8 cellular contexts compared by ENCODE assay signal in genomic region chr6:7261030-7261841, GRCh38. TPM values are rescaled to one million over a fixed set of nuclear protein-coding genes. Genes with fewer than 3 reads are reported as not detected.
DNase-seq lines count a peak whose midpoint lies in the region; ATAC-seq and TF ChIP-seq lines count a peak whose summit lies in the region.

No MANE protein-coding gene starts in this region.

- H3F3A ChIP-seq in PC-9 (ENCODE audit: insufficient read depth, low read depth) = no peaks in the 10 kb centered on the region

- 2% methylated on average over 42 to 43 of the region's 43 CpGs for WGBS in aorta, 2 donors

- H3K79me2 ChIP-seq in PC-9 (ENCODE audit: low read depth) = no peaks in the 10 kb centered on the region

- no peaks in the 10 kb centered on the region for H3K36me3 ChIP-seq in CD8-positive, alpha-beta memory T cell (ENCODE audit: insufficient read depth, low read length)
- H3K36me3 ChIP-seq in HUES48 (ENCODE audit: control insufficient read depth, insufficient read depth, low read length) (no peaks in the 10 kb centered on the region), PC-9 (ENCODE audit: low read depth) (no peaks in the 10 kb centered on the region), left ventricle myocardium inferior (no peaks in the 10 kb centered on the region), aorta (ENCODE audit: control insufficient read depth in 1 of 2, insufficient read depth in 2 of 2, low read length in 1 of 2) (no peaks in the 10 kb centered on the region)

- peak overlapping the region; percentile 93 for H2AFZ ChIP-seq in PC-9

- peaks cover 0 to 4% (median 0%) of the 10 kb centered on the region in 5 donors for H3K9me3 Mint-ChIP-seq in CD8-positive, alpha-beta memory T cell

- CTCF ChIA-PET in CD8-positive, alpha-beta memory T cell (lab: Charles Lee) = interaction anchor here (1.2 to 2.1 kb wide), 2 partner anchors 14 to 18 kb away, joined by 6 to 7 read pairs; no protein-coding TSS in a partner anchor
- CTCF ChIA-PET in PC-9 (lab: Charles Lee) = interaction anchor here (1.0 kb wide), 1 partner anchor 18 kb away, joined by 9 read pairs; no protein-coding TSS in a partner anchor

- no peaks in the 10 kb centered on the region for H3K9me3 ChIP-seq in CD8-positive, alpha-beta memory T cell (ENCODE audit: low read length)
- H3K9me3 ChIP-seq in HUES48 (ENCODE audit: control insufficient read depth, insufficient read depth, low read length) = no peaks in the 10 kb centered on the region
- no peaks in the 10 kb centered on the region for H3K9me3 ChIP-seq in PC-9 (ENCODE audit: insufficient read depth, low read depth)
- H3K9me3 ChIP-seq in left ventricle myocardium inferior (replicated peaks) = peaks cover 9% of the 10 kb centered on the region
- H3K9me3 ChIP-seq in aorta (ENCODE audit: control insufficient read depth, low read length) = peaks cover 1% of the 10 kb centered on the region

- peaks cover 10 to 26% (median 26%) of the 10 kb centered on the region in 3 donors for H3K4me1 Mint-ChIP-seq in CD8-positive, alpha-beta memory T cell

- peak; percentile 73 for ATAC-seq in GM19395 (IDR thresholded peaks at IDR 0.05; ENCODE audit: unreplicated experiment)
- peak; percentile 94 for ATAC-seq in aorta (ENCODE audit: low FRiP score)

- H3K27ac ChIP-seq in CD8-positive, alpha-beta memory T cell (ENCODE audit: low read depth, low read length) = no peak overlapping the region
- H3K27ac ChIP-seq in HUES48 (ENCODE audit: low read depth, low read length) = peak overlapping the region; percentile 67
- no peak overlapping the region; the same call in 1 of the 2 replicates for H3K27ac ChIP-seq in PC-9
- H3K27ac ChIP-seq in left ventricle myocardium inferior (replicated peaks) = peak overlapping the region; percentile 90
- peak overlapping the region in 1 of 2 donors; percentile 2 for H3K27ac ChIP-seq in aorta (ENCODE audit: low read depth in 1 of 2, low read length in 2 of 2)

- no peaks in the 10 kb centered on the region for H4K20me1 ChIP-seq in PC-9 (ENCODE audit: insufficient read depth)

- peaks cover 4% of the 10 kb centered on the region for H3K27me3 ChIP-seq in CD8-positive, alpha-beta memory T cell (ENCODE audit: insufficient read depth, low read length, poor library complexity, severe bottlenecking)
- no peaks in the 10 kb centered on the region for H3K27me3 ChIP-seq in HUES48 (ENCODE audit: control insufficient read depth, insufficient read depth, low read length)
- H3K27me3 ChIP-seq in PC-9 (ENCODE audit: insufficient read depth, low read depth) = no peaks in the 10 kb centered on the region
- H3K27me3 ChIP-seq in left ventricle myocardium inferior (ENCODE audit: low read depth) = no peaks in the 10 kb centered on the region
- H3K27me3 ChIP-seq in aorta (ENCODE audit: control insufficient read depth in 1 of 2, insufficient read depth in 2 of 2, low read length in 1 of 2) = no peaks in the 10 kb centered on the region

- no TSS peak for BruUV-seq in PC-9 (replicated peaks; lab: Mats Ljungman, UMichigan)

- peaks cover 7% of the 10 kb centered on the region for H3K4me1 ChIP-seq in CD8-positive, alpha-beta memory T cell (ENCODE audit: insufficient read depth, low read length)
- H3K4me1 ChIP-seq in HUES48 (ENCODE audit: control insufficient read depth, insufficient read depth, low read length) (peaks cover 11% of the 10 kb centered on the region), PC-9 (replicated peaks; ENCODE audit: insufficient read depth) (peaks cover 7% of the 10 kb centered on the region), left ventricle myocardium inferior (peaks cover 18% of the 10 kb centered on the region), aorta (ENCODE audit: control insufficient read depth in 1 of 2, insufficient read depth in 2 of 2, low read length in 2 of 2) (no peaks in the 10 kb centered on the region)

- H3K36me3 Mint-ChIP-seq in CD8-positive, alpha-beta memory T cell = peaks cover 0 to 6% (median 0%) of the 10 kb centered on the region in 3 donors

- H3K9me2 ChIP-seq in PC-9 (ENCODE audit: insufficient read depth) = no peaks in the 10 kb centered on the region

- peak in 3 of 5 donors; percentile 5 to 10 (median 10) for DNase-seq in CD8-positive, alpha-beta memory T cell
- DNase-seq in PC-9 (peak; percentile 74 to 92), amygdala (lab: John Stamatoyannopoulos, UW) (peak in 54 of 56 donors; percentile 19 to 86 (median 66)), left ventricle myocardium inferior (peak; percentile 85), posterior cingulate gyrus (peak; percentile 68 to 98 (median 81)), aorta (peak; percentile 91 to 92)

- no peak for TF ChIP-seq CTCF in PC-9 (conservative IDR thresholded peaks at IDR 0.05)
- TF ChIP-seq CTCF in left ventricle myocardium inferior (IDR thresholded peaks at IDR 0.05; ENCODE audit: borderline replicate concordance) = no peak

- peak overlapping the region; percentile 61 for H3K4me3 ChIP-seq in CD8-positive, alpha-beta memory T cell (ENCODE audit: low read length)
- H3K4me3 ChIP-seq in HUES48 (ENCODE audit: low read depth, low read length) (peak overlapping the region; percentile 90), PC-9 (peak overlapping the region; percentile 62; the same call in 1 of the 2 replicates), left ventricle myocardium inferior (peak overlapping the region; percentile 78), aorta (ENCODE audit: low read length in 2 of 2) (peak overlapping the region; percentile 1 to 37)

- H3K4me2 ChIP-seq in PC-9 = peak overlapping the region; percentile 85

- H3K27me3 Mint-ChIP-seq in CD8-positive, alpha-beta memory T cell = peaks cover 15 to 47% of the 10 kb centered on the region in 2 donors

- intact Hi-C loops in PC-9 (cut with micrococcal nuclease; ENCODE audit: unreplicated experiment) (loop anchor here (10.0 kb wide), 1 partner anchor 804 kb away; the partner anchor contains the start of gene BLOC1S5), left ventricle myocardium inferior (cut with micrococcal nuclease) (no loop called here), posterior cingulate gyrus (cut with DNase I) (no loop called here), aorta (cut with DNase I) (no loop called here)

- H3K4me3 Mint-ChIP-seq in CD8-positive, alpha-beta memory T cell = peak overlapping the region; percentile 58 to 88 (median 80)

- POLR2A ChIA-PET in CD8-positive, alpha-beta memory T cell (lab: Charles Lee) = no interaction called here
- POLR2A ChIA-PET in PC-9 (lab: Charles Lee; ENCODE audit: unreplicated experiment) = interaction anchor here (0.7 kb wide), 1 partner anchor 1160 kb away, joined by 3 read pairs; no protein-coding TSS in a partner anchor

- peak overlapping the region in 3 of 8 donors; percentile 23 to 80 (median 42) for H3K27ac Mint-ChIP-seq in CD8-positive, alpha-beta memory T cell

- peak overlapping the region; percentile 72 for H3K9ac ChIP-seq in HUES48 (ENCODE audit: low read depth, low read length)

RNA-seq across cellular contexts. Expression of gene SSR1, which starts 51.8 kb away (rescaled TPM):
- 100 to 1,000 TPM; 153 to 165 TPM for total RNA-seq in CD8-positive, alpha-beta memory T cell
- 178 TPM for polyA plus RNA-seq in CD8-positive, alpha-beta memory T cell
- total RNA-seq in PC-9 (2021) (104 and 118 TPM in 2 replicates), left ventricle myocardium inferior (53.4 TPM), aorta (100 to 1,000 TPM; 114 to 125 TPM)
- polyA plus RNA-seq in aorta = 10 to 100 TPM; 32.9 to 39.0 TPM

Comparison
In these comparisons a context has a peak if more than half of its experiments do, and no peak if none do; other contexts are left out.
1. DNase-seq: peak in every context shown above with its lines; median percentile 92 in aorta; 85 in left ventricle myocardium inferior; 83 in PC-9; 81 in posterior cingulate gyrus; 66 in amygdala; 10 in CD8-positive, alpha-beta memory T cell.
2. H3K27ac ChIP-seq: peak in HUES48 (single experiment) and left ventricle myocardium inferior (single experiment); none in CD8-positive, alpha-beta memory T cell (single experiment) and PC-9 (single experiment).
3. H3K4me3 ChIP-seq: peak in every context shown above with its lines; median percentile 90 in HUES48; 78 in left ventricle myocardium inferior; 62 in PC-9; 61 in CD8-positive, alpha-beta memory T cell; 19 in aorta.